Comparison of ENCODE assay signal across 21 cellular contexts in genomic region chr17:71440513-71440912, GRCh38.
DNase-seq lines count a peak whose midpoint lies in the region; ATAC-seq, FAIRE-seq and TF ChIP-seq lines count a peak whose summit lies in the region.
"Had no signal": no experiment of that assay in that cellular context is flagged by ENCODE, and none has a peak within 500 bp of the region (broad histone marks: within the 10 kb centered on the region; RNA-seq: fewer than 3 reads in every experiment).

No MANE protein-coding gene starts in this region.

- H3K36me3 Mint-ChIP-seq in H9 (ENCODE audit: insufficient read depth in 1 of 3, low read depth in 3 of 3) = no peaks in the 10 kb centered on the region
- H3K36me3 Mint-ChIP-seq: activated naive CD8-positive, alpha-beta T cell treated with anti-CD3 and anti-CD28 coated beads for 36 hours; memory B cell had no signal

- H3K18ac ChIP-seq in H9 (ENCODE audit: insufficient read length, low read depth, low read length) = no peak overlapping the region

- H3K4me3 Mint-ChIP-seq in H9 = no peak overlapping the region
- H3K4me3 Mint-ChIP-seq: activated naive CD8-positive, alpha-beta T cell treated with anti-CD3 and anti-CD28 coated beads for 36 hours; activated T-helper 1 cell treated with anti-CD3 and anti-CD28 coated beads, Interleukin-12 subunit alpha, Interleukin-12 subunit beta, Interleukin-2, Interleukin-4 antibody, amounts not matched to agents 30 ng/mL and 10 ng/mL and 1 ng/mL, durations not matched to agents 14 hours and 24 hours and 36 hours; brain; CD4-positive, alpha-beta T cell; memory B cell; natural killer cell treated with Interleukin-12 subunit alpha and Interleukin-12 subunit beta and Interleukin-15 and Interleukin-18, amount 100 ng/mL, for 72 hours; stimulated activated naive CD8-positive, alpha-beta T cell treated with anti-CD3 and anti-CD28 coated beads, Interleukin-15, amount 100 ng/mL, for 72 hours had no signal

- no peak; a peak in 1 of 5 replicates for TF ChIP-seq RAD21 in A549 (conservative IDR thresholded peaks at IDR 0.05 in 1 of 2, IDR thresholded peaks at IDR 0.05 in 1 of 2)

- no peak overlapping the region for H2AK5ac ChIP-seq in H9 (ENCODE audit: insufficient read length, low read length)

- no peak overlapping the region for H3K56ac ChIP-seq in H9 (ENCODE audit: insufficient read length, low read depth, low read length)

- H3K4me1 Mint-ChIP-seq in H9 = no peaks in the 10 kb centered on the region
- H3K4me1 Mint-ChIP-seq: activated naive CD8-positive, alpha-beta T cell treated with anti-CD3 and anti-CD28 coated beads for 36 hours; memory B cell; stimulated activated naive CD8-positive, alpha-beta T cell treated with anti-CD3 and anti-CD28 coated beads, Interleukin-15, amount 100 ng/mL, for 72 hours had no signal

- no peak overlapping the region for H2AFZ ChIP-seq in H9 (ENCODE audit: low read length)

- peaks cover 37% of the 10 kb centered on the region for H3K4me1 ChIP-seq in A549
- H3K4me1 ChIP-seq in mucosa of descending colon (ENCODE audit: low read depth) = no peaks in the 10 kb centered on the region
- no peaks in the 10 kb centered on the region for H3K4me1 ChIP-seq in H9 (ENCODE audit: insufficient read depth, low read length)
- H3K4me1 ChIP-seq: psoas muscle, upper lobe of left lung had no signal

- peak; percentile 33 to 65; a peak in 3 of 6 replicates for ATAC-seq in A549
- ATAC-seq in mucosa of descending colon = peak; percentile 89
- ATAC-seq in GM18502 (IDR thresholded peaks at IDR 0.05; ENCODE audit: poor library complexity, unreplicated experiment) = no peak
- ATAC-seq: natural killer cell treated with Interleukin-12 subunit alpha and Interleukin-12 subunit beta and Interleukin-15 and Interleukin-18, amount 100 ng/mL, for 72 hours; psoas muscle; stimulated activated naive CD8-positive, alpha-beta T cell treated with anti-CD3 and anti-CD28 coated beads, Interleukin-15, amount 100 ng/mL, for 72 hours had no signal

- H3K27ac ChIP-seq in A549 = peak overlapping the region; percentile 58 to 80
- H3K27ac ChIP-seq in brain microvascular endothelial cell = peak overlapping the region; percentile 57
- H3K27ac ChIP-seq in H9 (ENCODE audit: insufficient read length, low read depth, low read length) = no peak overlapping the region
- H3K27ac ChIP-seq: psoas muscle, upper lobe of left lung had no signal

- no peaks in the 10 kb centered on the region for H3K9me3 ChIP-seq in A549
- no peaks in the 10 kb centered on the region for H3K9me3 ChIP-seq in mucosa of descending colon
- H3K9me3 ChIP-seq in H9 (ENCODE audit: control insufficient read depth, low read depth, low read length) = no peaks in the 10 kb centered on the region
- H3K9me3 ChIP-seq: psoas muscle, upper lobe of left lung had no signal

- H3K4me3 ChIP-seq in A549 (peak overlapping the region; percentile 15; the same call in 1 of the 3 replicates), brain microvascular endothelial cell (ENCODE audit: low read depth, low read length) (no peak overlapping the region), mucosa of descending colon (no peak overlapping the region)
- H3K4me3 ChIP-seq: psoas muscle, skin epidermis, upper lobe of left lung had no signal

- CTCF ChIA-PET in A549 (lab: Yijun Ruan, JAX) (interaction anchor here (0.6 to 1.9 kb wide), 10 partner anchors 19 to 1285 kb away, joined by 3 to 11 read pairs (median 3); no protein-coding TSS in a partner anchor), HEK293T (lab: Yijun Ruan, JAX) (interaction anchor here (1.2 kb wide), 1 partner anchor 20 kb away, joined by 3 read pairs; no protein-coding TSS in a partner anchor)

- no peaks in the 10 kb centered on the region for H3K27me3 Mint-ChIP-seq in H9 (ENCODE audit: low read depth)
- H3K27me3 Mint-ChIP-seq: activated naive CD8-positive, alpha-beta T cell treated with anti-CD3 and anti-CD28 coated beads for 36 hours; brain; CD4-positive, alpha-beta T cell; memory B cell; natural killer cell treated with Interleukin-12 subunit alpha and Interleukin-12 subunit beta and Interleukin-15 and Interleukin-18, amount 100 ng/mL, for 72 hours; stimulated activated naive CD8-positive, alpha-beta T cell treated with anti-CD3 and anti-CD28 coated beads, Interleukin-15, amount 100 ng/mL, for 72 hours had no signal

- no peak overlapping the region for H3K9ac ChIP-seq in H9 (ENCODE audit: extremely low read depth, insufficient read length, low read length)

- TF ChIP-seq EP300 in A549 (IDR thresholded peaks at IDR 0.05) = no peak

- intact Hi-C loops in mucosa of descending colon (cut with DNase I, micrococcal nuclease) = no loop called here

- 72% methylated on average over 9 of the region's 9 CpGs for WGBS in A549 (ENCODE audit: missing lambda C conversion rate)
- no CpG with 5 or more reads among the region's 9 CpGs for WGBS in H9 (ENCODE audit: extremely low coverage, insufficient read length, low lambda C conversion rate)

- no peak overlapping the region for H4K8ac ChIP-seq in H9 (replicated peaks; ENCODE audit: insufficient read length, low read depth, low read length)

- H3K36me3 ChIP-seq in brain microvascular endothelial cell (replicated peaks) (no peaks in the 10 kb centered on the region), mucosa of descending colon (ENCODE audit: low read depth) (no peaks in the 10 kb centered on the region)
- H3K36me3 ChIP-seq: upper lobe of left lung had no signal

- H3T11ph ChIP-seq in H9 (ENCODE audit: low read length) = no peak overlapping the region

- no peak overlapping the region for H2BK5ac ChIP-seq in H9 (ENCODE audit: insufficient read length, low read length)

- in situ Hi-C loops in brain microvascular endothelial cell (cut with HindIII; ENCODE audit: low pct_ligation_motif_present, low sequenced_read_pairs) = loop anchor here (25.0 kb wide), 1 partner anchor 1097 kb away; no protein-coding TSS in a partner anchor

- TF ChIP-seq CTCF in A549 (IDR thresholded peaks at IDR 0.05) (no peak), brain microvascular endothelial cell (IDR thresholded peaks at IDR 0.05; ENCODE audit: low read depth, low read length, missing control alignments) (no peak), mucosa of descending colon (IDR thresholded peaks at IDR 0.05) (no peak), H9 (conservative IDR thresholded peaks at IDR 0.05) (no peak)

- peak overlapping the region; percentile 58 for H3K4me2 ChIP-seq in A549
- no peak overlapping the region for H3K4me2 ChIP-seq in H9 (ENCODE audit: insufficient read depth, insufficient read length, low read length)

- H3K14ac ChIP-seq in H9 (ENCODE audit: insufficient read depth, low read length) = no peak overlapping the region

- H2BK120ac ChIP-seq in H9 (ENCODE audit: low read depth, low read length, poor library complexity, severe bottlenecking) = no peak overlapping the region

- no peak overlapping the region for H3K23ac ChIP-seq in H9 (ENCODE audit: insufficient read length, low read depth, low read length)

- no peak overlapping the region for H3K4ac ChIP-seq in H9 (ENCODE audit: low read depth, low read length)

- POLR2A ChIA-PET in A549 (lab: Yijun Ruan, JAX) (interaction anchor here (0.6 to 0.9 kb wide), 2 partner anchors 27 to 680 kb away, joined by 3 to 11 read pairs; partner anchors contain the start of gene SOX9), HEK293T (lab: Yijun Ruan, JAX) (interaction anchor here (0.5 to 2.6 kb wide), 17 partner anchors 9 to 680 kb away, joined by 3 to 15 read pairs (median 3); partner anchors contain the start of gene SOX9)

- H2BK20ac ChIP-seq in H9 (ENCODE audit: low read depth, low read length, poor library complexity, severe bottlenecking) = no peak overlapping the region

- no peak for FAIRE-seq in A549 (lab: Jason Lieb, UNC)
- FAIRE-seq: endothelial cell of umbilical vein had no signal

- H3K23me2 ChIP-seq in H9 (ENCODE audit: insufficient read length, low read depth, low read length, poor library complexity, severe bottlenecking) = no peaks in the 10 kb centered on the region

- H3K27me3 ChIP-seq in brain microvascular endothelial cell (replicated peaks) (no peaks in the 10 kb centered on the region), H9 (ENCODE audit: insufficient read depth, low read length) (no peaks in the 10 kb centered on the region)
- H3K27me3 ChIP-seq: upper lobe of left lung had no signal

- no peak overlapping the region for H4K91ac ChIP-seq in H9 (ENCODE audit: insufficient read length, low read depth, low read length)

- no peak overlapping the region for H4K5ac ChIP-seq in H9 (ENCODE audit: insufficient read length, low read depth, low read length)

- no peak overlapping the region for H2BK15ac ChIP-seq in H9 (ENCODE audit: low read depth, low read length)

- H3K27ac Mint-ChIP-seq in H9 = no peak overlapping the region; a peak in 1 of 7 replicates
- H3K27ac Mint-ChIP-seq: activated naive CD8-positive, alpha-beta T cell treated with anti-CD3 and anti-CD28 coated beads for 36 hours; activated T-helper 1 cell treated with anti-CD3 and anti-CD28 coated beads, Interleukin-12 subunit alpha, Interleukin-12 subunit beta, Interleukin-2, Interleukin-4 antibody, amounts not matched to agents 30 ng/mL and 10 ng/mL and 1 ng/mL, durations not matched to agents 14 hours and 24 hours and 36 hours; brain; CD4-positive, alpha-beta T cell; memory B cell; natural killer cell treated with Interleukin-12 subunit alpha and Interleukin-12 subunit beta and Interleukin-15 and Interleukin-18, amount 100 ng/mL, for 72 hours; stimulated activated naive CD8-positive, alpha-beta T cell treated with anti-CD3 and anti-CD28 coated beads, Interleukin-15, amount 100 ng/mL, for 72 hours had no signal

- no peaks in the 10 kb centered on the region for H3K79me2 ChIP-seq in H9 (ENCODE audit: insufficient read depth, low read length)

- DNase-seq in A549 (ENCODE audit: low read depth in 1 of 2, low spot score in 1 of 2) (peak in 1 of 2 experiments; percentile 47), HEK293T (ENCODE audit: extremely low spot score) (peak; percentile 35), brain microvascular endothelial cell (no peak), mucosa of descending colon (peak; percentile 20 to 47 (median 29)), NCI-H187 treated with DMSO at 0.1 percent for 48 hours (lab: John Stamatoyannopoulos, UW) (no peak), H9 (no peak)
- DNase-seq in central memory CD4-positive, alpha-beta T cell = no peak
- DNase-seq: activated naive CD8-positive, alpha-beta T cell treated with anti-CD3 and anti-CD28 coated beads for 36 hours; CD4-positive, alpha-beta T cell; NCI-H1436; psoas muscle; stimulated activated CD4-positive, alpha-beta T cell treated with anti-CD3 and anti-CD28 coated beads, Interleukin-2, amount 100 ng/mL, for 48 hours; stimulated activated naive CD8-positive, alpha-beta T cell treated with anti-CD3 and anti-CD28 coated beads, Interleukin-15, amount 100 ng/mL, for 72 hours had no signal

- H2BK12ac ChIP-seq in H9 (ENCODE audit: insufficient read length, low read depth, low read length) = no peak overlapping the region

- no peak for TF ChIP-seq POLR2A in A549 (IDR thresholded peaks at IDR 0.05; ENCODE audit: low read length)

- no peaks in the 10 kb centered on the region for H4K20me1 ChIP-seq in H9 (ENCODE audit: control insufficient read depth, insufficient read depth, insufficient read length)

- no peaks in the 10 kb centered on the region; a peak in 1 of 5 replicates for H3K9me3 Mint-ChIP-seq in H9

- no peaks in the 10 kb centered on the region for H3K79me1 ChIP-seq in H9 (ENCODE audit: insufficient read depth, low read depth, low read length, poor library complexity, severe bottlenecking)

TF ChIP-seq in HEK293T, 16 proteins besides CTCF, POLR2A, EP300 and RAD21 (continues in another document):
- TF ChIP-seq FOXA1 (IDR thresholded peaks at IDR 0.05) = no peak

Comparison
In these comparisons a context has a peak if more than half of its experiments do, and no peak if none do; other contexts are left out.
1. DNase-seq: peak in HEK293T (single experiment) and mucosa of descending colon (3 of 3); none in brain microvascular endothelial cell (single experiment), NCI-H187 treated with DMSO at 0.1 percent for 48 hours (single experiment), H9 (single experiment) and central memory CD4-positive, alpha-beta T cell (single experiment).